ENCODE assay signal across 6 cellular contexts in the genomic region with DNA sequence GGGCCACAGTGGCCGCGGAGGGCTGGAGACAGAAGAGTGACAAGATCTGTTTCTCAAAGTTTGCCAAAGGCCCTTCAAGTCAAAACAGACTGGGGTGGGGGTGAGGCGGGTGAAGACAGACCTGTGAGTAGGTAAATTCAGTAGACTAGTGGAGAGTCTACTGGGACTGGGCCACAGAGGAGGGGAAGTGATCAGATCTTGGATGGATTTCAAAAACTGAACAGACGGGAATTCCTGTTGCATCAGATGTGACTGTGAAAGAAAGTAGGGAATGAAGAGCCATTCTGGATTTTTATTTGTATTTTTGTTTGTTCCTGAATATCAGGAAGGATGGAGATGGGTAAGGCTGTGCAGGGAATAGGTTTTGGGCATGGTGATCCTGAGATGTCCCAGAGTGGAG. TPM values are rescaled to one million over a fixed set of nuclear protein-coding genes. Genes with fewer than 3 reads are reported as not detected.
DNase-seq lines count a peak whose midpoint lies in the region; ATAC-seq, FAIRE-seq and TF ChIP-seq lines count a peak whose summit lies in the region.
"Not testable (repeated sequence)": the region's sequence is repeated elsewhere in the genome, so short reads cannot be mapped to it uniquely, and the experiment has no call there.

No MANE protein-coding gene starts in this region.

- dilution Hi-C loops in IMR-90 (cut with HindIII; ENCODE audit: low sequenced_read_pairs, unreplicated experiment): not testable (repeated sequence)

- H3K4ac ChIP-seq in IMR-90 (ENCODE audit: low read depth, low read length): peak overlapping the region; percentile 84

- not testable (repeated sequence) for ATAC-seq in CD4-positive, CD25-positive, alpha-beta regulatory T cell (ENCODE audit: low read depth in 2 of 2); WTC11; gastrocnemius medialis
- peak; percentile 45 for ATAC-seq in IMR-90 (ENCODE audit: low read depth)

- H3K36me3 Mint-ChIP-seq in CD4-positive, CD25-positive, alpha-beta regulatory T cell: peaks cover 45% of the 10 kb centered on the region
- peaks cover 24% of the 10 kb centered on the region for H3K36me3 Mint-ChIP-seq in WTC11

- H3K4me1 ChIP-seq in CD4-positive, CD25-positive, alpha-beta regulatory T cell (ENCODE audit: control insufficient read depth, insufficient read depth, low read length, poor library complexity, severe bottlenecking); IMR-90 (ENCODE audit: control insufficient read depth, insufficient read depth, low read length): not testable (repeated sequence)
- peaks cover 6 to 11% of the 10 kb centered on the region in 2 donors for H3K4me1 ChIP-seq in gastrocnemius medialis

- peak overlapping the region; percentile 6 to 69; a peak in 2 of 4 replicates for H4K8ac ChIP-seq in IMR-90 (ENCODE audit: low read depth in 2 of 2, low read length in 2 of 2)

- H2AK9ac ChIP-seq in IMR-90 (replicated peaks; ENCODE audit: low read depth, low read length, poor library complexity): not testable (repeated sequence)

- POLR2A ChIA-PET in IMR-90 (lab: Charles Lee; ENCODE audit: unreplicated experiment): not testable (repeated sequence)
- POLR2A ChIA-PET in WTC11 (lab: Charles Lee): interaction anchor here (0.9 to 1.0 kb wide), 2 partner anchors 30 to 64 kb away, joined by 3 to 4 read pairs; no protein-coding TSS in a partner anchor

- intact Hi-C loops in IMR-90 (cut with micrococcal nuclease): not testable (repeated sequence)
- intact Hi-C loops in gastrocnemius medialis (cut with DNase I; ENCODE audit: low total_unique reads): loop anchor here (10.0 kb wide), 1 partner anchor 216 kb away; the partner anchor contains the start of gene ZNF460

- FAIRE-seq in islet of Langerhans (lab: Jason Lieb, UNC): peak; percentile 60

- peak overlapping the region; percentile 63 to 90 (median 83) for H3K27ac Mint-ChIP-seq in CD4-positive, CD25-positive, alpha-beta regulatory T cell
- H3K27ac Mint-ChIP-seq in WTC11: not testable (repeated sequence)

- not testable (repeated sequence) for TF ChIP-seq RAD21 in IMR-90 (IDR thresholded peaks at IDR 0.05; ENCODE audit: low read length)

- H3K9me3 Mint-ChIP-seq in CD4-positive, CD25-positive, alpha-beta regulatory T cell: peaks cover 2 to 63% (median 43%) of the 10 kb centered on the region in 7 donors
- H3K9me3 Mint-ChIP-seq in WTC11: peaks cover 14% of the 10 kb centered on the region

- H4K91ac ChIP-seq in IMR-90 (ENCODE audit: insufficient read depth, low read depth, low read length): peak overlapping the region; percentile 43

- H3K9ac ChIP-seq in IMR-90 (ENCODE audit: low read depth, low read length): peak overlapping the region; percentile 70

- H3K4me3 ChIP-seq in CD4-positive, CD25-positive, alpha-beta regulatory T cell (ENCODE audit: low read depth, low read length): peak overlapping the region; percentile 75
- H3K4me3 ChIP-seq in IMR-90 (ENCODE audit: insufficient read depth, low read depth, low read length): peak overlapping the region; percentile 39
- H3K4me3 ChIP-seq in gastrocnemius medialis: peak overlapping the region; percentile 23 to 97 (median 58)

- H3K9me1 ChIP-seq in IMR-90 (ENCODE audit: insufficient read depth, low read length): not testable (repeated sequence)

- peak overlapping the region; percentile 98 for H3K4me2 ChIP-seq in IMR-90 (ENCODE audit: low read depth, low read length)

- not testable (repeated sequence) for TF ChIP-seq CTCF in IMR-90 (conservative IDR thresholded peaks at IDR 0.05; ENCODE audit: low read depth, low read length); WTC11 (IDR thresholded peaks at IDR 0.05); gastrocnemius medialis (IDR thresholded peaks at IDR 0.05 in 4 of 5, conservative IDR thresholded peaks at IDR 0.05 in 1 of 5)

- peaks cover 49 to 78% of the 10 kb centered on the region in 2 experiments for H3K9me3 ChIP-seq in CD4-positive, CD25-positive, alpha-beta regulatory T cell (ENCODE audit: control insufficient read depth in 2 of 2, low read length in 2 of 2)
- peaks cover 11% of the 10 kb centered on the region for H3K9me3 ChIP-seq in IMR-90 (ENCODE audit: control insufficient read depth, insufficient read depth, low read length)
- not testable (repeated sequence) for H3K9me3 ChIP-seq in gastrocnemius medialis

- H3K14ac ChIP-seq in IMR-90 (replicated peaks; ENCODE audit: low read depth, low read length): peak overlapping the region; percentile 29; the same call in 1 of the 2 replicates

- H2AK5ac ChIP-seq in IMR-90 (ENCODE audit: low read depth, low read length): peak overlapping the region; percentile 5

- H4K5ac ChIP-seq in IMR-90 (ENCODE audit: low read depth, low read length): not testable (repeated sequence)

- H3K56ac ChIP-seq in IMR-90 (ENCODE audit: extremely low read depth, insufficient read depth, low read length): not testable (repeated sequence)

- not testable (repeated sequence) for H3K27ac ChIP-seq in CD4-positive, CD25-positive, alpha-beta regulatory T cell (ENCODE audit: insufficient read depth, low read length, poor library complexity, severe bottlenecking); gastrocnemius medialis
- H3K27ac ChIP-seq in IMR-90 (ENCODE audit: insufficient read depth, low read length): peak overlapping the region; percentile 59; the same call in 1 of the 2 replicates

- H3K4me1 Mint-ChIP-seq in CD4-positive, CD25-positive, alpha-beta regulatory T cell: peaks cover 5 to 30% (median 14%) of the 10 kb centered on the region in 4 donors
- H3K4me1 Mint-ChIP-seq in WTC11: not testable (repeated sequence)

- H2BK15ac ChIP-seq in IMR-90 (ENCODE audit: low read depth, low read length): not testable (repeated sequence)

- not testable (repeated sequence) for H3K27me3 ChIP-seq in CD4-positive, CD25-positive, alpha-beta regulatory T cell (ENCODE audit: control insufficient read depth, insufficient read depth, low read length); IMR-90 (ENCODE audit: control insufficient read depth, insufficient read depth, low read length); gastrocnemius medialis

- H3K36me3 ChIP-seq in CD4-positive, CD25-positive, alpha-beta regulatory T cell (ENCODE audit: control insufficient read depth, insufficient read depth, low read length): peaks cover 29% of the 10 kb centered on the region
- H3K36me3 ChIP-seq in IMR-90 (ENCODE audit: control insufficient read depth, insufficient read depth, low read length) (peaks cover 24% of the 10 kb centered on the region), gastrocnemius medialis (peaks cover 0 to 17% of the 10 kb centered on the region in 2 donors)

- peaks cover 33 to 34% of the 10 kb centered on the region in 2 experiments for H3K79me1 ChIP-seq in IMR-90 (ENCODE audit: low read depth in 1 of 2, low read length in 2 of 2)

- in situ Hi-C loops in IMR-90 (cut with MboI; ENCODE audit: low sequenced_read_pairs); gastrocnemius medialis (cut with MboI; ENCODE audit: low sequenced_read_pairs in 4 of 4): not testable (repeated sequence)

- peak overlapping the region; percentile 73 to 89 (median 88) for H3K4me3 Mint-ChIP-seq in CD4-positive, CD25-positive, alpha-beta regulatory T cell
- H3K4me3 Mint-ChIP-seq in WTC11: peak overlapping the region; percentile 89

- H3K23ac ChIP-seq in IMR-90 (ENCODE audit: low read depth, low read length): not testable (repeated sequence)

- not testable (repeated sequence) for H4K20me1 ChIP-seq in IMR-90 (ENCODE audit: insufficient read depth, low read length)

- H3K18ac ChIP-seq in IMR-90 (ENCODE audit: low read depth, low read length): not testable (repeated sequence)

- H2BK5ac ChIP-seq in IMR-90 (ENCODE audit: low read depth, low read length, poor library complexity, severe bottlenecking): peak overlapping the region; percentile 35

- not testable (repeated sequence) for H2BK20ac ChIP-seq in IMR-90 (ENCODE audit: low read depth, low read length)

- not testable (repeated sequence) for H2AFZ ChIP-seq in IMR-90 (replicated peaks; ENCODE audit: low read length, poor library complexity)

- not testable (repeated sequence) for H3K27me3 Mint-ChIP-seq in CD4-positive, CD25-positive, alpha-beta regulatory T cell; WTC11 (ENCODE audit: low read depth)

- CTCF ChIA-PET in IMR-90 (lab: Yijun Ruan, JAX); WTC11 (lab: Charles Lee): not testable (repeated sequence)

- not testable (repeated sequence) for DNase-seq in CD4-positive, CD25-positive, alpha-beta regulatory T cell; WTC11 (ENCODE audit: low spot score); gastrocnemius medialis
- peak; percentile 56 for DNase-seq in IMR-90
- peak; percentile 41 to 45 for DNase-seq in dermis microvascular lymphatic vessel endothelial cell (ENCODE audit: low read depth in 2 of 2)

- 0% methylated on average over 1 of the region's 4 CpGs; no CpG with 5 or more reads in 1 of the 2 experiments for WGBS in IMR-90 (ENCODE audit: extremely low coverage in 2 of 2, insufficient read length in 1 of 2), 2 experiments

- not testable (repeated sequence) for TF ChIP-seq POLR2A in IMR-90 (IDR thresholded peaks at IDR 0.05; ENCODE audit: low read depth, low read length); gastrocnemius medialis (IDR thresholded peaks at IDR 0.05)

- not testable (repeated sequence) for BruUV-seq in IMR-90 (replicated peaks; lab: Mats Ljungman, UMichigan)

- not testable (repeated sequence) for H2BK120ac ChIP-seq in IMR-90 (ENCODE audit: low read depth, low read length)

RNA-seq across cellular contexts. Expression of gene ZNF773, which starts 0.7 kb away (rescaled TPM):
- 7.2 TPM for total RNA-seq in CD4-positive, CD25-positive, alpha-beta regulatory T cell
- polyA plus RNA-seq in CD4-positive, CD25-positive, alpha-beta regulatory T cell: 10 to 100 TPM in 3 of 4 donors, 1 to 10 TPM in 1; 7.0 to 11.3 (median 10.6) TPM
- total RNA-seq in IMR-90 (2012; rRNA removed) (11.9 and 13.3 TPM in 2 replicates), WTC11 (2021) (6.3 to 8.6 TPM (median 6.8 TPM) in 3 replicates), dermis microvascular lymphatic vessel endothelial cell (5.8 and 12.1 TPM in 2 replicates), gastrocnemius medialis (1 to 10 TPM; 1.2 to 6.5 (median 3.4) TPM)
- polyA plus RNA-seq in IMR-90 (2012; rRNA removed): 4.3 and 5.5 TPM in 2 replicates
- polyA plus RNA-seq in IMR-90 (2012; cell fraction: cytosol; rRNA removed): 5.5 and 7.2 TPM in 2 replicates
- polyA plus RNA-seq in IMR-90 (2012; cell fraction: nucleus; rRNA removed; ENCODE audit: low replicate concordance): 16.2 and 22.8 TPM in 2 replicates

RNA-seq across cellular contexts. Expression of gene ZNF419, which starts 12.8 kb away (rescaled TPM):
- total RNA-seq in CD4-positive, CD25-positive, alpha-beta regulatory T cell: 8.9 TPM
- 10 to 100 TPM in 1 of 4 donors, 1 to 10 TPM in 3; 5.9 to 11.0 (median 8.3) TPM for polyA plus RNA-seq in CD4-positive, CD25-positive, alpha-beta regulatory T cell
- 13.9 and 20.3 TPM in 2 replicates for total RNA-seq in IMR-90 (2012; rRNA removed)
- 5.0 and 6.4 TPM in 2 replicates for polyA plus RNA-seq in IMR-90 (2012; rRNA removed)
- polyA plus RNA-seq in IMR-90 (2012; cell fraction: cytosol; rRNA removed): 8.9 and 9.8 TPM in 2 replicates
- polyA plus RNA-seq in IMR-90 (2012; cell fraction: nucleus; rRNA removed; ENCODE audit: low replicate concordance): 16.6 and 27.5 TPM in 2 replicates
- total RNA-seq in WTC11 (2021): 9.0 to 11.3 TPM (median 9.1 TPM) in 3 replicates
- total RNA-seq in dermis microvascular lymphatic vessel endothelial cell: 7.7 and 14.9 TPM in 2 replicates
- 10 to 100 TPM in 2 of 4 donors, 1 to 10 TPM in 2; 4.6 to 25.2 (median 10.5) TPM for total RNA-seq in gastrocnemius medialis

RNA-seq across cellular contexts. Expression of gene ZNF772, which starts 23.0 kb away (rescaled TPM):
- 0.74 TPM for total RNA-seq in CD4-positive, CD25-positive, alpha-beta regulatory T cell
- 1 to 10 TPM in 3 of 4 donors, under 1 TPM in 1; 0.09 to 4.2 (median 3.4) TPM for polyA plus RNA-seq in CD4-positive, CD25-positive, alpha-beta regulatory T cell
- total RNA-seq in IMR-90 (2012; rRNA removed): 25.6 and 33.0 TPM in 2 replicates
- 2.9 and 4.6 TPM in 2 replicates for polyA plus RNA-seq in IMR-90 (2012; rRNA removed)
- 1.4 and 2.0 TPM in 2 replicates for polyA plus RNA-seq in IMR-90 (2012; cell fraction: cytosol; rRNA removed)
- 1.4 and 3.5 TPM in 2 replicates for polyA plus RNA-seq in IMR-90 (2012; cell fraction: nucleus; rRNA removed; ENCODE audit: low replicate concordance)
- 13.1 to 15.0 TPM (median 14.0 TPM) in 3 replicates for total RNA-seq in WTC11 (2021)
- 13.1 and 14.7 TPM in 2 replicates for total RNA-seq in dermis microvascular lymphatic vessel endothelial cell
- total RNA-seq in gastrocnemius medialis: 10 to 100 TPM in 3 of 4 donors, 1 to 10 TPM in 1; 8.3 to 26.7 (median 17.6) TPM

RNA-seq across cellular contexts. Expression of gene ZNF549, which starts 26.8 kb away (rescaled TPM):
- 5.2 TPM for total RNA-seq in CD4-positive, CD25-positive, alpha-beta regulatory T cell
- polyA plus RNA-seq in CD4-positive, CD25-positive, alpha-beta regulatory T cell: 1 to 10 TPM; 4.3 to 9.2 (median 7.7) TPM
- total RNA-seq in IMR-90 (2012; rRNA removed): 6.9 and 8.6 TPM in 2 replicates
- 2.1 and 2.4 TPM in 2 replicates for polyA plus RNA-seq in IMR-90 (2012; rRNA removed)
- 0.46 and 0.67 TPM in 2 replicates for polyA plus RNA-seq in IMR-90 (2012; cell fraction: cytosol; rRNA removed)
- 0.81 and 5.2 TPM in 2 replicates for polyA plus RNA-seq in IMR-90 (2012; cell fraction: nucleus; rRNA removed; ENCODE audit: low replicate concordance)
- total RNA-seq in WTC11 (2021): 8.8 to 9.7 TPM (median 9.2 TPM) in 3 replicates
- 2.8 and 4.9 TPM in 2 replicates for total RNA-seq in dermis microvascular lymphatic vessel endothelial cell
- 1 to 10 TPM; 1.7 to 3.4 (median 2.3) TPM for total RNA-seq in gastrocnemius medialis

RNA-seq across cellular contexts. Expression of gene VN1R1, which starts 43.5 kb away (rescaled TPM):
- 0.15 TPM for total RNA-seq in CD4-positive, CD25-positive, alpha-beta regulatory T cell
- under 1 TPM in 1 of 4 donors, not detected in 3; 0.10 TPM for polyA plus RNA-seq in CD4-positive, CD25-positive, alpha-beta regulatory T cell
- 0.36 and 0.56 TPM in 2 replicates for total RNA-seq in IMR-90 (2012; rRNA removed)
- polyA plus RNA-seq in IMR-90 (2012; rRNA removed): 0.14 and 0.32 TPM in 2 replicates
- 0.03 and 0.12 TPM in 2 replicates for polyA plus RNA-seq in IMR-90 (2012; cell fraction: cytosol; rRNA removed)
- 0.18 and 0.79 TPM in 2 replicates for polyA plus RNA-seq in IMR-90 (2012; cell fraction: nucleus; rRNA removed; ENCODE audit: low replicate concordance)
- total RNA-seq in WTC11 (2021): 0.73 to 0.89 TPM (median 0.83 TPM) in 3 replicates
- total RNA-seq in dermis microvascular lymphatic vessel endothelial cell: 0.13 and 0.51 TPM in 2 replicates
- 1 to 10 TPM in 2 of 4 donors, under 1 TPM in 1, not detected in 1; 0.60 to 3.2 (median 1.3) TPM for total RNA-seq in gastrocnemius medialis
